1 cellular context compared by ENCODE assay signal in the genomic region with DNA sequence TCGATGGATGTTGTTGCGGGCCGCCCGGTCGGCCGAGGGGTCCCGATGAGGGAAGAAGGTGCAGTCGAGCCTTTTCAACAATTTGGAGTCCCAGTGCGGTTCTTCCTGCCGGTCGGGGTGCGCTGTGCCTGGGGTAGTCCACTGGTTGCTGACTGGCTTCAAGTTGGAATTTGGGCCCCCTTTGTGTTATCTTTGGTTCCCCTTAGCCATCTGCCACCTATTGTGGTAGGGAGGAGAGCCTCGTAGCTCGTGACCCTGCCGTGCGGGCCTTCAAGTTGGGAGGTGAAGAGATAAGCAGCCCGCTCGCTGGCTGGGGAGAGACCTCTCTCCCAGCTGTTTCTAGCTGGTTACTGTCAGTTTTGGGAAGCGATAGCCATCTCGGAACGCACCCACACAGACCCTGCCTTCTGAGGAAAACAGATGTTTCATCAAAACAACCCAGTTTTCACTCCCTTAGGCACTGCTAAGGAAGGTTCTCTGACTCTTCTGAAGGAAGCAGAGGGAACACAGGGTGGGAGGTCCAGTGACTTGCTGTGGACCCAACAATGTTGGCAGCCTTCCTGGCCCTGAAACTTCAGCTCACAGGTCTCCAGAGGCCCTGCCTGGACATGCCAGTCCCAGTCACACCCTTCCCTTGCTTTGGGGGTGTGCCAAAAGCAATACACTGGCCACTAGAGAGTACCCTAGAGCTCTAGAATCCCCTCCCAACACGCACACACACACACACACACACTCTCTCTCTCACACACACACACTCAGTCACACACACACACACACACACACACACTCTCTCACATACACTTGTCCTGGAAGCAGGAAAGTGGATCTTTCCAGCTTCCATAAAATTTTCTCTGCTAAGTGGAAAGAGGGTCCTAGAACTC.
TF ChIP-seq lines count a peak whose summit lies in the region.

No MANE protein-coding gene starts in this region.

TF ChIP-seq in GM12878, 131 proteins besides CTCF, POLR2A, EP300 and RAD21 (continues in another document):
- TF ChIP-seq SMARCA5 (IDR thresholded peaks at IDR 0.05): no peak
- TF ChIP-seq IKZF2 (IDR thresholded peaks at IDR 0.05): peak; percentile 89
- TF ChIP-seq CREM (IDR thresholded peaks at IDR 0.05; ENCODE audit: low read depth): peak; percentile 26; the same call in 1 of the 2 replicates
- TF ChIP-seq, protein P1, sequence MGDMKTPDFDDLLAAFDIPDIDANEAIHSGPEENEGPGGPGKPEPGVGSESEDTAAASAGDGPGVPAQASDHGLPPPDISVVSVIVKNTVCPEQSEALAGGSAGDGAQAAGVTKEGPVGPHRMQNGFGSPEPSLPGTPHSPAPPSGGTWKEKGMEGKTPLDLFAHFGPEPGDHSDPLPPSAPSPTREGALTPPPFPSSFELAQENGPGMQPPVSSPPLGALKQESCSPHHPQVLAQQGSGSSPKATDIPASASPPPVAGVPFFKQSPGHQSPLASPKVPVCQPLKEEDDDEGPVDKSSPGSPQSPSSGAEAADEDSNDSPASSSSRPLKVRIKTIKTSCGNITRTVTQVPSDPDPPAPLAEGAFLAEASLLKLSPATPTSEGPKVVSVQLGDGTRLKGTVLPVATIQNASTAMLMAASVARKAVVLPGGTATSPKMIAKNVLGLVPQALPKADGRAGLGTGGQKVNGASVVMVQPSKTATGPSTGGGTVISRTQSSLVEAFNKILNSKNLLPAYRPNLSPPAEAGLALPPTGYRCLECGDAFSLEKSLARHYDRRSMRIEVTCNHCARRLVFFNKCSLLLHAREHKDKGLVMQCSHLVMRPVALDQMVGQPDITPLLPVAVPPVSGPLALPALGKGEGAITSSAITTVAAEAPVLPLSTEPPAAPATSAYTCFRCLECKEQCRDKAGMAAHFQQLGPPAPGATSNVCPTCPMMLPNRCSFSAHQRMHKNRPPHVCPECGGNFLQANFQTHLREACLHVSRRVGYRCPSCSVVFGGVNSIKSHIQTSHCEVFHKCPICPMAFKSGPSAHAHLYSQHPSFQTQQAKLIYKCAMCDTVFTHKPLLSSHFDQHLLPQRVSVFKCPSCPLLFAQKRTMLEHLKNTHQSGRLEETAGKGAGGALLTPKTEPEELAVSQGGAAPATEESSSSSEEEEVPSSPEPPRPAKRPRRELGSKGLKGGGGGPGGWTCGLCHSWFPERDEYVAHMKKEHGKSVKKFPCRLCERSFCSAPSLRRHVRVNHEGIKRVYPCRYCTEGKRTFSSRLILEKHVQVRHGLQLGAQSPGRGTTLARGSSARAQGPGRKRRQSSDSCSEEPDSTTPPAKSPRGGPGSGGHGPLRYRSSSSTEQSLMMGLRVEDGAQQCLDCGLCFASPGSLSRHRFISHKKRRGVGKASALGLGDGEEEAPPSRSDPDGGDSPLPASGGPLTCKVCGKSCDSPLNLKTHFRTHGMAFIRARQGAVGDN (IDR thresholded peaks at IDR 0.05): peak; percentile 55; the same call in 1 of the 2 replicates
- TF ChIP-seq HDGF (IDR thresholded peaks at IDR 0.05): peak; percentile 93
- peak; percentile 95 for TF ChIP-seq SMAD1 (IDR thresholded peaks at IDR 0.05; ENCODE audit: low read depth, partially characterized antibody)
- peak; percentile 20; the same call in 1 of the 2 replicates for TF ChIP-seq SMC3 (IDR thresholded peaks at IDR 0.05; ENCODE audit: borderline replicate concordance, low read length)
- TF ChIP-seq KLF5 (IDR thresholded peaks at IDR 0.05; ENCODE audit: partially characterized antibody): no peak
- TF ChIP-seq CHD1 (IDR thresholded peaks at IDR 0.05; ENCODE audit: low read depth, low read length): 0 out of 2 replicates have a peak, but pooled peaks have one; percentile 55
- TF ChIP-seq MEF2B (IDR thresholded peaks at IDR 0.05; ENCODE audit: partially characterized antibody, poor library complexity, severe bottlenecking): peak; percentile 57
- no peak for TF ChIP-seq YY1 (IDR thresholded peaks at IDR 0.05; ENCODE audit: low read depth, low read length)
- peak; percentile 94; the same call in 1 of the 2 replicates for TF ChIP-seq WRNIP1 (IDR thresholded peaks at IDR 0.05; ENCODE audit: borderline replicate concordance, low read depth, low read length)
- TF ChIP-seq, protein P2, sequence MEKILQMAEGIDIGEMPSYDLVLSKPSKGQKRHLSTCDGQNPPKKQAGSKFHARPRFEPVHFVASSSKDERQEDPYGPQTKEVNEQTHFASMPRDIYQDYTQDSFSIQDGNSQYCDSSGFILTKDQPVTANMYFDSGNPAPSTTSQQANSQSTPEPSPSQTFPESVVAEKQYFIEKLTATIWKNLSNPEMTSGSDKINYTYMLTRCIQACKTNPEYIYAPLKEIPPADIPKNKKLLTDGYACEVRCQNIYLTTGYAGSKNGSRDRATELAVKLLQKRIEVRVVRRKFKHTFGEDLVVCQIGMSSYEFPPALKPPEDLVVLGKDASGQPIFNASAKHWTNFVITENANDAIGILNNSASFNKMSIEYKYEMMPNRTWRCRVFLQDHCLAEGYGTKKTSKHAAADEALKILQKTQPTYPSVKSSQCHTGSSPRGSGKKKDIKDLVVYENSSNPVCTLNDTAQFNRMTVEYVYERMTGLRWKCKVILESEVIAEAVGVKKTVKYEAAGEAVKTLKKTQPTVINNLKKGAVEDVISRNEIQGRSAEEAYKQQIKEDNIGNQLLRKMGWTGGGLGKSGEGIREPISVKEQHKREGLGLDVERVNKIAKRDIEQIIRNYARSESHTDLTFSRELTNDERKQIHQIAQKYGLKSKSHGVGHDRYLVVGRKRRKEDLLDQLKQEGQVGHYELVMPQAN (conservative IDR thresholded peaks at IDR 0.05): peak; percentile 45; the same call in 1 of the 2 replicates
- 0 out of 3 replicates have a peak, but pooled peaks of 1 of the 2 experiments have one; percentile 13 for TF ChIP-seq EGR1 (IDR thresholded peaks at IDR 0.05; ENCODE audit: borderline replicate concordance in 1 of 2, low read depth in 2 of 2, low read length in 2 of 2)
- peak; percentile 42; the same call in 1 of the 2 replicates for TF ChIP-seq EED (IDR thresholded peaks at IDR 0.05; ENCODE audit: low read depth)
- peak; percentile 17; the same call in 1 of the 2 replicates for TF ChIP-seq RB1 (IDR thresholded peaks at IDR 0.05; ENCODE audit: borderline replicate concordance)
- 0 out of 2 replicates have a peak, but pooled peaks have one; percentile 1 for TF ChIP-seq PAX5 (IDR thresholded peaks at IDR 0.05; ENCODE audit: borderline replicate concordance, low read depth, low read length)
- TF ChIP-seq, protein P3, sequence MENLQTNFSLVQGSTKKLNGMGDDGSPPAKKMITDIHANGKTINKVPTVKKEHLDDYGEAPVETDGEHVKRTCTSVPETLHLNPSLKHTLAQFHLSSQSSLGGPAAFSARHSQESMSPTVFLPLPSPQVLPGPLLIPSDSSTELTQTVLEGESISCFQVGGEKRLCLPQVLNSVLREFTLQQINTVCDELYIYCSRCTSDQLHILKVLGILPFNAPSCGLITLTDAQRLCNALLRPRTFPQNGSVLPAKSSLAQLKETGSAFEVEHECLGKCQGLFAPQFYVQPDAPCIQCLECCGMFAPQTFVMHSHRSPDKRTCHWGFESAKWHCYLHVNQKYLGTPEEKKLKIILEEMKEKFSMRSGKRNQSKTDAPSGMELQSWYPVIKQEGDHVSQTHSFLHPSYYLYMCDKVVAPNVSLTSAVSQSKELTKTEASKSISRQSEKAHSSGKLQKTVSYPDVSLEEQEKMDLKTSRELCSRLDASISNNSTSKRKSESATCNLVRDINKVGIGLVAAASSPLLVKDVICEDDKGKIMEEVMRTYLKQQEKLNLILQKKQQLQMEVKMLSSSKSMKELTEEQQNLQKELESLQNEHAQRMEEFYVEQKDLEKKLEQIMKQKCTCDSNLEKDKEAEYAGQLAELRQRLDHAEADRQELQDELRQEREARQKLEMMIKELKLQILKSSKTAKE (IDR thresholded peaks at IDR 0.05; ENCODE audit: low read depth, poor library complexity, severe bottlenecking): peak; percentile 58
- peak; percentile 54; the same call in 1 of the 2 replicates for TF ChIP-seq MTA2 (IDR thresholded peaks at IDR 0.05; ENCODE audit: low read depth)
- TF ChIP-seq YBX1 (IDR thresholded peaks at IDR 0.05): no peak
- TF ChIP-seq LARP7 (IDR thresholded peaks at IDR 0.05): 0 out of 2 replicates have a peak, but pooled peaks have one; percentile 25
- no peak for TF ChIP-seq NRF1 (conservative IDR thresholded peaks at IDR 0.05; ENCODE audit: low read depth, low read length)
- peak in 1 of 2 experiments; percentile 54; a peak in 2 of 4 replicates for TF ChIP-seq BHLHE40 (IDR thresholded peaks at IDR 0.05; ENCODE audit: borderline replicate concordance in 1 of 2, low read depth in 2 of 2, low read length in 1 of 2)
- 0 out of 2 replicates have a peak, but pooled peaks have one; percentile 45 for TF ChIP-seq POLR2AphosphoS5 (IDR thresholded peaks at IDR 0.05; ENCODE audit: low read length)
- TF ChIP-seq, protein P4, sequence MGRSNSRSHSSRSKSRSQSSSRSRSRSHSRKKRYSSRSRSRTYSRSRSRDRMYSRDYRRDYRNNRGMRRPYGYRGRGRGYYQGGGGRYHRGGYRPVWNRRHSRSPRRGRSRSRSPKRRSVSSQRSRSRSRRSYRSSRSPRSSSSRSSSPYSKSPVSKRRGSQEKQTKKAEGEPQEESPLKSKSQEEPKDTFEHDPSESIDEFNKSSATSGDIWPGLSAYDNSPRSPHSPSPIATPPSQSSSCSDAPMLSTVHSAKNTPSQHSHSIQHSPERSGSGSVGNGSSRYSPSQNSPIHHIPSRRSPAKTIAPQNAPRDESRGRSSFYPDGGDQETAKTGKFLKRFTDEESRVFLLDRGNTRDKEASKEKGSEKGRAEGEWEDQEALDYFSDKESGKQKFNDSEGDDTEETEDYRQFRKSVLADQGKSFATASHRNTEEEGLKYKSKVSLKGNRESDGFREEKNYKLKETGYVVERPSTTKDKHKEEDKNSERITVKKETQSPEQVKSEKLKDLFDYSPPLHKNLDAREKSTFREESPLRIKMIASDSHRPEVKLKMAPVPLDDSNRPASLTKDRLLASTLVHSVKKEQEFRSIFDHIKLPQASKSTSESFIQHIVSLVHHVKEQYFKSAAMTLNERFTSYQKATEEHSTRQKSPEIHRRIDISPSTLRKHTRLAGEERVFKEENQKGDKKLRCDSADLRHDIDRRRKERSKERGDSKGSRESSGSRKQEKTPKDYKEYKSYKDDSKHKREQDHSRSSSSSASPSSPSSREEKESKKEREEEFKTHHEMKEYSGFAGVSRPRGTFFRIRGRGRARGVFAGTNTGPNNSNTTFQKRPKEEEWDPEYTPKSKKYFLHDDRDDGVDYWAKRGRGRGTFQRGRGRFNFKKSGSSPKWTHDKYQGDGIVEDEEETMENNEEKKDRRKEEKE (IDR thresholded peaks at IDR 0.05): no peak
- TF ChIP-seq, protein P5, sequence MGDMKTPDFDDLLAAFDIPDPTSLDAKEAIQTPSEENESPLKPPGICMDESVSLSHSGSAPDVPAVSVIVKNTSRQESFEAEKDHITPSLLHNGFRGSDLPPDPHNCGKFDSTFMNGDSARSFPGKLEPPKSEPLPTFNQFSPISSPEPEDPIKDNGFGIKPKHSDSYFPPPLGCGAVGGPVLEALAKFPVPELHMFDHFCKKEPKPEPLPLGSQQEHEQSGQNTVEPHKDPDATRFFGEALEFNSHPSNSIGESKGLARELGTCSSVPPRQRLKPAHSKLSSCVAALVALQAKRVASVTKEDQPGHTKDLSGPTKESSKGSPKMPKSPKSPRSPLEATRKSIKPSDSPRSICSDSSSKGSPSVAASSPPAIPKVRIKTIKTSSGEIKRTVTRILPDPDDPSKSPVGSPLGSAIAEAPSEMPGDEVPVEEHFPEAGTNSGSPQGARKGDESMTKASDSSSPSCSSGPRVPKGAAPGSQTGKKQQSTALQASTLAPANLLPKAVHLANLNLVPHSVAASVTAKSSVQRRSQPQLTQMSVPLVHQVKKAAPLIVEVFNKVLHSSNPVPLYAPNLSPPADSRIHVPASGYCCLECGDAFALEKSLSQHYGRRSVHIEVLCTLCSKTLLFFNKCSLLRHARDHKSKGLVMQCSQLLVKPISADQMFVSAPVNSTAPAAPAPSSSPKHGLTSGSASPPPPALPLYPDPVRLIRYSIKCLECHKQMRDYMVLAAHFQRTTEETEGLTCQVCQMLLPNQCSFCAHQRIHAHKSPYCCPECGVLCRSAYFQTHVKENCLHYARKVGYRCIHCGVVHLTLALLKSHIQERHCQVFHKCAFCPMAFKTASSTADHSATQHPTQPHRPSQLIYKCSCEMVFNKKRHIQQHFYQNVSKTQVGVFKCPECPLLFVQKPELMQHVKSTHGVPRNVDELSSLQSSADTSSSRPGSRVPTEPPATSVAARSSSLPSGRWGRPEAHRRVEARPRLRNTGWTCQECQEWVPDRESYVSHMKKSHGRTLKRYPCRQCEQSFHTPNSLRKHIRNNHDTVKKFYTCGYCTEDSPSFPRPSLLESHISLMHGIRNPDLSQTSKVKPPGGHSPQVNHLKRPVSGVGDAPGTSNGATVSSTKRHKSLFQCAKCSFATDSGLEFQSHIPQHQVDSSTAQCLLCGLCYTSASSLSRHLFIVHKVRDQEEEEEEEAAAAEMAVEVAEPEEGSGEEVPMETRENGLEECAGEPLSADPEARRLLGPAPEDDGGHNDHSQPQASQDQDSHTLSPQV (IDR thresholded peaks at IDR 0.05): no peak
- peak; percentile 23; the same call in 1 of the 2 replicates for TF ChIP-seq BACH1 (IDR thresholded peaks at IDR 0.05; ENCODE audit: borderline replicate concordance)
- TF ChIP-seq, protein P6, sequence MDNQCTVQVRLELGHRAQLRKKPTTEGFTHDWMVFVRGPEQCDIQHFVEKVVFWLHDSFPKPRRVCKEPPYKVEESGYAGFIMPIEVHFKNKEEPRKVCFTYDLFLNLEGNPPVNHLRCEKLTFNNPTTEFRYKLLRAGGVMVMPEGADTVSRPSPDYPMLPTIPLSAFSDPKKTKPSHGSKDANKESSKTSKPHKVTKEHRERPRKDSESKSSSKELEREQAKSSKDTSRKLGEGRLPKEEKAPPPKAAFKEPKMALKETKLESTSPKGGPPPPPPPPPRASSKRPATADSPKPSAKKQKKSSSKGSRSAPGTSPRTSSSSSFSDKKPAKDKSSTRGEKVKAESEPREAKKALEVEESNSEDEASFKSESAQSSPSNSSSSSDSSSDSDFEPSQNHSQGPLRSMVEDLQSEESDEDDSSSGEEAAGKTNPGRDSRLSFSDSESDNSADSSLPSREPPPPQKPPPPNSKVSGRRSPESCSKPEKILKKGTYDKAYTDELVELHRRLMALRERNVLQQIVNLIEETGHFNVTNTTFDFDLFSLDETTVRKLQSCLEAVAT (IDR thresholded peaks at IDR 0.05): peak; percentile 92
- TF ChIP-seq ATF7 (IDR thresholded peaks at IDR 0.05; ENCODE audit: low read depth): peak; percentile 61
- TF ChIP-seq FOXK2 (IDR thresholded peaks at IDR 0.05): no peak
- peak; percentile 57; the same call in 1 of the 2 replicates for TF ChIP-seq BMI1 (IDR thresholded peaks at IDR 0.05; ENCODE audit: borderline replicate concordance)
- peak; percentile 99 for TF ChIP-seq NBN (IDR thresholded peaks at IDR 0.05)
- no peak; the same call in 1 of the 2 replicates for TF ChIP-seq NFIC (IDR thresholded peaks at IDR 0.05; ENCODE audit: low read depth, low read length)
- peak; percentile 68; the same call in 1 of the 2 replicates for TF ChIP-seq IKZF1 (conservative IDR thresholded peaks at IDR 0.05)
- TF ChIP-seq RUNX3 (IDR thresholded peaks at IDR 0.05; ENCODE audit: low read length): peak; percentile 22; the same call in 1 of the 2 replicates
